In the genomic region with DNA sequence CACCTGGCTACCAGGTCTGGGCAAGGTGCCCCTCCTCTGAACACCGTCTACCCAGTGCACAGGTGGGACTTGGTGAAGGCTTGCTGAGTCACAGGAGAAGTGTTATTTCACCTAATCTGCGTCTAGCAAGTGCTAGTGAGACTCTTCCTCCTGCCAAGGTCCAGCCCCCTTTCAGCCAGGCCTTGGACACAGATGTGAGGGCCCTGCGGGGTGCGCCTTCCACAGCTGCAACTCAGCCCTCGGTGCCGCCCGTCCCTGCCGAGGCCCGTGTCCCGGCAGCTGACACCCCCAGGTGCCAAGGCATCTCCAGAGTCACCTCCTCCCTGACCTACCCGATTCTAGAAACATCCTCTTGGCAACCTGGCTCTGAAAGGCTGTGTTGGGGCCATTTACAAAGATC, we compare ENCODE assay signal across 14 cellular contexts. TPM values are rescaled to one million over a fixed set of nuclear protein-coding genes. Genes with fewer than 3 reads are reported as not detected.
DNase-seq lines count a peak whose midpoint lies in the region; ATAC-seq and TF ChIP-seq lines count a peak whose summit lies in the region.
"Had no signal": no experiment of that assay in that cellular context is flagged by ENCODE, and none has a peak within 500 bp of the region (broad histone marks: within the 10 kb centered on the region; RNA-seq: fewer than 3 reads in every experiment).

No MANE protein-coding gene starts in this region.

- H3K36me3 ChIP-seq in breast epithelium (no peaks in the 10 kb centered on the region), osteoblast (ENCODE audit: insufficient read depth, low read length) (no peaks in the 10 kb centered on the region)

- H3K4me3 ChIP-seq in breast epithelium, result no peak overlapping the region
- H3K4me3 ChIP-seq in osteoblast (ENCODE audit: insufficient read depth, low read length), result no peak overlapping the region
- H3K4me3 ChIP-seq: PC-9 had no signal

- peak; percentile 20 for ATAC-seq in esophagus mucosa

- CTCF ChIA-PET in MCF 10A (lab: Yijun Ruan, JAX), result no interaction called here

- no peak overlapping the region for H3K4me3 Mint-ChIP-seq in MCF 10A (ENCODE audit: unreplicated experiment)

- peak; percentile 48 for DNase-seq in MCF 10A (ENCODE audit: unreplicated experiment)
- no peak for DNase-seq in breast epithelium (ENCODE audit: low spot score in 2 of 2)
- DNase-seq in osteoblast (ENCODE audit: insufficient read length, low spot score, missing footprints), result peak; percentile 57
- DNase-seq in NCI-H226, result no peak
- DNase-seq in AG20443 (ENCODE audit: low spot score), result no peak
- no peak for DNase-seq in globus pallidus (ENCODE audit: low spot score)
- no peak for DNase-seq in SHP77 treated with DMSO at 0.1 percent for 48 hours (lab: John Stamatoyannopoulos, UW)
- DNase-seq: IMR-90, NCI-H187, NCI-H446 treated with DMSO at 0.1 percent for 48 hours, NCI-H748 treated with DMSO at 0.1 percent for 48 hours, PC-9 had no signal

- TF ChIP-seq CTCF in MCF 10A (IDR thresholded peaks at IDR 0.05; ENCODE audit: unreplicated experiment), result no peak
- TF ChIP-seq CTCF in breast epithelium (IDR thresholded peaks at IDR 0.05), result no peak
- no peak for TF ChIP-seq CTCF in osteoblast (IDR thresholded peaks at IDR 0.05; ENCODE audit: extremely low read depth, low read depth, low read length)

- H3K9me3 ChIP-seq in breast epithelium (no peaks in the 10 kb centered on the region), osteoblast (ENCODE audit: low read depth, low read length) (no peaks in the 10 kb centered on the region)

- no peaks in the 10 kb centered on the region for H3K36me3 Mint-ChIP-seq in MCF 10A (ENCODE audit: insufficient read depth, unreplicated experiment)

- H3K4me1 ChIP-seq in breast epithelium, result no peaks in the 10 kb centered on the region
- H3K4me1 ChIP-seq in osteoblast (ENCODE audit: insufficient read depth, low read length), result no peaks in the 10 kb centered on the region

- TF ChIP-seq POLR2A in breast epithelium (IDR thresholded peaks at IDR 0.05), result no peak

- H3K27ac Mint-ChIP-seq in MCF 10A (ENCODE audit: low read depth, unreplicated experiment), result no peak overlapping the region

- intact Hi-C loops in MCF 10A (cut with micrococcal nuclease), result no loop called here
- intact Hi-C loops in breast epithelium (cut with DNase I; ENCODE audit: low total_unique reads), result no loop called here

- H3K4me1 Mint-ChIP-seq in MCF 10A (ENCODE audit: insufficient read depth, unreplicated experiment), result peaks cover 13% of the 10 kb centered on the region

- H2AFZ ChIP-seq in osteoblast (ENCODE audit: low read length), result no peak overlapping the region
- H2AFZ ChIP-seq: PC-9 had no signal

- no peaks in the 10 kb centered on the region for H3K79me2 ChIP-seq in osteoblast (ENCODE audit: insufficient read depth, low read length)

- H3K27ac ChIP-seq in breast epithelium, result no peak overlapping the region
- no peak overlapping the region for H3K27ac ChIP-seq in osteoblast (ENCODE audit: low read depth, low read length)
- H3K27ac ChIP-seq: PC-9 had no signal

- BruUV-seq in MCF 10A (replicated peaks; lab: Mats Ljungman, UMichigan), result no TSS peak

- peaks cover 6% of the 10 kb centered on the region for H3K27me3 Mint-ChIP-seq in MCF 10A (ENCODE audit: insufficient read depth, unreplicated experiment)

- H3K4me2 ChIP-seq in osteoblast (ENCODE audit: insufficient read depth, low read length), result no peak overlapping the region
- H3K4me2 ChIP-seq: PC-9 had no signal

- no peaks in the 10 kb centered on the region for H4K20me1 ChIP-seq in osteoblast (ENCODE audit: insufficient read depth, low read length)

- POLR2A ChIA-PET in MCF 10A (lab: Yijun Ruan, JAX), result no interaction called here

- no peaks in the 10 kb centered on the region for H3K9me3 Mint-ChIP-seq in MCF 10A (ENCODE audit: unreplicated experiment)

- H3K27me3 ChIP-seq in breast epithelium (no peaks in the 10 kb centered on the region), osteoblast (ENCODE audit: insufficient read depth, low read length) (no peaks in the 10 kb centered on the region)

RNA-seq across cellular contexts. Expression of a gene that starts 55.1 kb away (rescaled TPM):
- total RNA-seq in MCF 10A (2022) (0.07 TPM in 1 of 2 replicates, not detected in the other), breast epithelium (1 to 10 TPM in 2 of 3 donors, under 1 TPM in 1; 0.98 to 2.1 (median 1.3) TPM), esophagus mucosa (1.8 TPM), osteoblast (not detected in 2 replicates)
- total RNA-seq: HT-29, IMR-90, PC-9 had no signal

Comparison
In these comparisons a context has a peak if more than half of its experiments do, and no peak if none do; other contexts are left out.
1. DNase-seq: peak in MCF 10A (single experiment) and osteoblast (single experiment); none in breast epithelium (0 of 2), NCI-H226 (single experiment), AG20443 (single experiment), globus pallidus (single experiment) and SHP77 treated with DMSO at 0.1 percent for 48 hours (single experiment).